ENCODE assay signal across 1 cellular context in genomic region chr14:99360774-99361595, GRCh38.
TF ChIP-seq lines count a peak whose summit lies in the region.

No MANE protein-coding gene starts in this region.

TF ChIP-seq in K562, 482 proteins besides CTCF, POLR2A, EP300 and RAD21 (continued from another document):
- TF ChIP-seq MGA (IDR thresholded peaks at IDR 0.05) (peak; percentile 96), CREM (IDR thresholded peaks at IDR 0.05; ENCODE audit: low read depth) (0 out of 2 replicates have a peak, but pooled peaks have one; percentile 7), TFAP4 (CRISPR knock-in tag; IDR thresholded peaks at IDR 0.05; ENCODE audit: borderline replicate concordance) (peak; percentile 62; the same call in 1 of the 2 replicates), AFF4 (CRISPR knock-in tag; IDR thresholded peaks at IDR 0.05) (no peak), PRPF4 (IDR thresholded peaks at IDR 0.05; ENCODE audit: insufficient read depth, low read depth, low read length, poor library complexity, severe bottlenecking) (no peak), ZBTB1 (CRISPR knock-in tag; IDR thresholded peaks at IDR 0.05; ENCODE audit: borderline replicate concordance, low read depth) (no peak), NR4A1 (CRISPR knock-in tag; IDR thresholded peaks at IDR 0.05) (no peak), NR4A1 (tag; IDR thresholded peaks at IDR 0.05) (0 out of 2 replicates have a peak, but pooled peaks have one; percentile 20), SPI1 (IDR thresholded peaks at IDR 0.05; ENCODE audit: borderline replicate concordance, low read depth, low read length) (peak; percentile 43; the same call in 1 of the 2 replicates), FOS (IDR thresholded peaks at IDR 0.05; ENCODE audit: extremely low read depth, insufficient read length) (peak; percentile 78), KLF16 (IDR thresholded peaks at IDR 0.05) (no peak), MTA3 (IDR thresholded peaks at IDR 0.05; ENCODE audit: borderline replicate concordance) (0 out of 2 replicates have a peak, but pooled peaks have one; percentile 46), E2F6 (IDR thresholded peaks at IDR 0.05; ENCODE audit: borderline replicate concordance in 1 of 2, extremely low read depth in 1 of 2, insufficient read depth in 1 of 2, insufficient read length in 1 of 2, low read depth in 1 of 2, low read length in 1 of 2, poor library complexity in 1 of 2, severe bottlenecking in 1 of 2) (peak; percentile 67 to 74), BRD4 (IDR thresholded peaks at IDR 0.05) (no peak), CBX1 (IDR thresholded peaks at IDR 0.05; ENCODE audit: low read depth) (0 out of 2 replicates have a peak, but pooled peaks have one; percentile 44), LCOR (CRISPR knock-in tag; IDR thresholded peaks at IDR 0.05) (peak; percentile 44; the same call in 1 of the 2 replicates), MEF2D (tag; conservative IDR thresholded peaks at IDR 0.05; ENCODE audit: low read depth) (peak; percentile 47; the same call in 1 of the 2 replicates), HDAC3 (IDR thresholded peaks at IDR 0.05; ENCODE audit: borderline replicate concordance, partially characterized antibody) (no peak), NRF1 (conservative IDR thresholded peaks at IDR 0.05 in 1 of 2, IDR thresholded peaks at IDR 0.05 in 1 of 2) (peak in 1 of 2 experiments; percentile 39; a peak in 1 of 4 replicates), NELFE (IDR thresholded peaks at IDR 0.05; ENCODE audit: insufficient read depth, insufficient read length) (no peak), MEIS2 (IDR thresholded peaks at IDR 0.05; ENCODE audit: partially characterized antibody) (no peak), L3MBTL2 (IDR thresholded peaks at IDR 0.05) (peak; percentile 98), USF1 (CRISPR knock-in tag; IDR thresholded peaks at IDR 0.05) (peak; percentile 61), MBD2 (IDR thresholded peaks at IDR 0.05; ENCODE audit: borderline replicate concordance, low read depth) (peak; percentile 78), DIDO1 (tag; IDR thresholded peaks at IDR 0.05; ENCODE audit: low read depth) (no peak), KLF1 (tag; IDR thresholded peaks at IDR 0.05) (peak; percentile 54; the same call in 1 of the 2 replicates), ASH1L (IDR thresholded peaks at IDR 0.05; ENCODE audit: borderline replicate concordance, low read depth, partially characterized antibody) (peak; percentile 77), HNRNPL (IDR thresholded peaks at IDR 0.05; ENCODE audit: low read depth, low read length) (no peak), RBM25 (IDR thresholded peaks at IDR 0.05; ENCODE audit: low read depth, low read length, severe bottlenecking) (peak; percentile 42), USF2 (CRISPR knock-in tag; IDR thresholded peaks at IDR 0.05) (no peak), CBX5 (IDR thresholded peaks at IDR 0.05; ENCODE audit: borderline replicate concordance, low read depth) (no peak), RBFOX2 (IDR thresholded peaks at IDR 0.05; ENCODE audit: low read depth, low read length) (peak; percentile 44), EGR1 (conservative IDR thresholded peaks at IDR 0.05) (peak; percentile 28; the same call in 1 of the 2 replicates), TFE3 (CRISPR knock-in tag; IDR thresholded peaks at IDR 0.05) (no peak), GTF2A2 (tag; IDR thresholded peaks at IDR 0.05) (peak; percentile 65), SP2 (IDR thresholded peaks at IDR 0.05; ENCODE audit: extremely low read depth, low read depth, low read length, poor library complexity, severe bottlenecking) (no peak), NFYB (IDR thresholded peaks at IDR 0.05; ENCODE audit: extremely low read depth, insufficient read length) (peak; percentile 39), TBP (optimal IDR thresholded peaks at IDR 0.05; ENCODE audit: low read depth, low read length) (peak; percentile 61), POLR2H (tag; IDR thresholded peaks at IDR 0.05; ENCODE audit: low read depth) (peak; percentile 47; the same call in 1 of the 2 replicates), POLR2G (IDR thresholded peaks at IDR 0.05; ENCODE audit: low read depth, low read length) (peak; percentile 57), ZNF511 (CRISPR knock-in tag; IDR thresholded peaks at IDR 0.05) (peak; percentile 64; the same call in 1 of the 2 replicates), NFRKB (IDR thresholded peaks at IDR 0.05; ENCODE audit: low read depth) (no peak)
TF ChIP-seq in K562: peak in this region for 29.
